ENCODE assay signal across 9 cellular contexts in the genomic region with DNA sequence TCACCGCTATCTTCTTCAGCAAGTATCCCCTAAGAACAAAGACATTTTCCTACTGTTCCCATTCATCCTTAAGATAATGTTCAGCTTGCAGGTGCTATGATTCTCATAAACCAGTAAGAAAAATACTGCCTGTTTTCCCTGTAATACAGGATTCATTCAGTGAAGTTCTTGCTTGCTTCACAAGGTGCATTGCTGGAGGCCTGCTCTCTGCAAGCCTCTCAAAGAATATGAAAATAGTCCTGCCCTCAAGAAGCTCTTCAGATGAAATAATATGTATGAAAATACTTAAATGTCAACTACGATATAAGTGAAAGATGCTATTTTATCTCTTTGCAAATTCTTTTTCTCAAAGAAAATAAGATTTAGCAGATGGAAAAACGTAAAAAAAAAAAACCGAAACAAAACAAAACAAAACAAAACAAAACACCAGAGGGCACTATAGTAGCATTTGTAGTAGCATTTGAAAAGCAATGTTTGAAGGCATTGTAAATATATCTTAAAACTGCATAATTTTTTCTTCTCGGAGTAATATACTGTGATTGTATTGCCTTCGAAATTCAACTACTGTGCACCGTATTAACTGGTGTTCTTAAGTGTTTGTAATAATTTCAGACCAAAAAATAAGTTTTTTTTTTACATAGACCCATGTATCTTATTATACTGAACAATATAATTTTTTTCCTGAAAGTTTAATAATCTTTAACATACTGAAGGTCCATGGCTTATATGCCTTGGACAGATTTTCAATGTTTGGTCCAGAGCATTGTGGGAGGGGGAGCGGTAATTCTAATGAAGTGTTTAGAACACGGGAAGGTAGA. TPM values are rescaled to one million over a fixed set of nuclear protein-coding genes. Genes with fewer than 3 reads are reported as not detected.
DNase-seq lines count a peak whose midpoint lies in the region; ATAC-seq, FAIRE-seq and TF ChIP-seq lines count a peak whose summit lies in the region.
"Had no signal": no experiment of that assay in that cellular context is flagged by ENCODE, and none has a peak within 500 bp of the region (broad histone marks: within the 10 kb centered on the region; RNA-seq: fewer than 3 reads in every experiment).

No MANE protein-coding gene starts in this region.

- in situ Hi-C loops in GM13977 (cut with MboI; ENCODE audit: low pct_unique_long_range_greater_than_20kb, low sequenced_read_pairs, unreplicated experiment), result loop anchor here (25.0 kb wide), 1 partner anchor 294 kb away; no protein-coding TSS in a partner anchor

- ATAC-seq in HG03378 (IDR thresholded peaks at IDR 0.05; ENCODE audit: unreplicated experiment) (no peak), GM18505 (IDR thresholded peaks at IDR 0.05; ENCODE audit: unreplicated experiment) (no peak)

- no peak for TF ChIP-seq POLR2A in GM18505 (IDR thresholded peaks at IDR 0.05; ENCODE audit: borderline replicate concordance, extremely low read depth, insufficient read depth, insufficient read length)

- peak; percentile 19 for TF ChIP-seq CTCF in GM13977 (IDR thresholded peaks at IDR 0.05; ENCODE audit: extremely low read depth, insufficient read depth, missing control alignments)
- TF ChIP-seq CTCF in fibroblast of villous mesenchyme (IDR thresholded peaks at IDR 0.05; ENCODE audit: insufficient read depth, low read depth, low read length), result peak; percentile 27

- DNase-seq in GM13977 (ENCODE audit: low spot score) (peak; percentile 29), RPMI7951 (ENCODE audit: low read depth) (peak; percentile 19), fibroblast of villous mesenchyme (ENCODE audit: low read depth) (peak; percentile 34), DMS79 (lab: John Stamatoyannopoulos, UW) (no peak), NCI-H1930 (lab: John Stamatoyannopoulos, UW) (no peak)
- DNase-seq: activated B cell treated with CpG ODN at 0.5 μM for 24 hours had no signal

- no peak overlapping the region for H3K4me3 ChIP-seq in fibroblast of villous mesenchyme (ENCODE audit: low read depth, low read length)

- peak; percentile 98 for FAIRE-seq in A204.1 (lab: Jason Lieb, UNC)

RNA-seq across cellular contexts. Expression of a gene that starts 26.0 kb away (rescaled TPM):
- total RNA-seq in RPMI7951 (2014; rRNA removed; shearing (Covaris generic)), result not detected in 2 replicates
- total RNA-seq in fibroblast of villous mesenchyme, result not detected in 2 replicates
- total RNA-seq: activated B cell treated with CpG ODN at 0.5 μM for 24 hours had no signal

RNA-seq across cellular contexts. Expression of a gene that starts 29.5 kb away (rescaled TPM):
- 142 and 165 TPM in 2 replicates for total RNA-seq in RPMI7951 (2014; rRNA removed; shearing (Covaris generic))
- 247 and 252 TPM in 2 replicates for total RNA-seq in fibroblast of villous mesenchyme

Comparison
In these comparisons a context has a peak if more than half of its experiments do, and no peak if none do; other contexts are left out.
1. DNase-seq: peak in GM13977 (single experiment), RPMI7951 (single experiment) and fibroblast of villous mesenchyme (single experiment); none in DMS79 (single experiment) and NCI-H1930 (0 of 2).